Comparison of ENCODE assay signal across 8 cellular contexts in the genomic region with DNA sequence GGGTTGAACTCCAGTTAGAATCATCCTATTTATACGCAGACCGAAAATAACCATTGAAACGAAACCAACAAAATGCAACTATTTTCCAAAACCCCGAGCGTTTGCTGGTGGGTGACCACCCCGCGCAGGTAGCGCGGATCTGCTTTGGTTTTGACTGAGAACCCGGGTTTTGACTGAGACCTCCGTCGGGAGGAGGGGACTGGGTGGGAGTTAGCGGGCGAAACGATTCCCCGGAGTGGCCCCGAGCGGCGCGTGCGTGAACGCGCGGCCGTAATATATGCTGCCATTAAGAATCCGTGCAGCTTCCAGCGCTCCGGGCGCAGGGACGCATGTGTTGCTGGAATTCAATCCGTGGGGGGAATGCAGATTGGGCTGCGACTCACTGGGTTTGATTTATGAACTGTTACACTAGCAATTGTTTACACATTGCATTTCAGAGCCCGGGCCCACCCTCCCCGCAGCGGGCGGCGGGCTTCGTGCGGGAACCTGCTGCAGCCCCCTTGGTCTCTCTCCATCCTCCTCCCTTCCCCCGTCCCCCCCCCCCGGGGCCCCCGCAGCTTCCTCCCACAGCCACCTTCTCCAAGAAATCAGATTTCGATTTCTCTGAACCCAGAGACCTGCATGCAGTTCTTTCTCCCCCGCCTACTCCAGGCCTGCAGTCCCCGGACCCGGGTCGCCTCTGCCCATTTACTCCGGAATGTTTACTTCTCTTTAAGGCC. TPM values are rescaled to one million over a fixed set of nuclear protein-coding genes. Genes with fewer than 3 reads are reported as not detected.
A peak's percentile ranks its signal among the peaks of the same experiment; 100 is the strongest.
DNase-seq lines count a peak whose midpoint lies in the region; ATAC-seq, FAIRE-seq and TF ChIP-seq lines count a peak whose summit lies in the region.

No MANE protein-coding gene starts in this region.

- peak overlapping the region; percentile 64 for H3K9ac ChIP-seq in NT2/D1 (ENCODE audit: insufficient read length, low read depth)

- H3K27ac ChIP-seq in coronary artery: peak overlapping the region in 1 of 2 donors; percentile 51

- peak overlapping the region; percentile 71 for H3K4me3 Mint-ChIP-seq in activated CD4-positive, alpha-beta T cell treated with anti-CD3 and anti-CD28 coated beads for 36 hours
- peak overlapping the region; percentile 68 for H3K4me3 Mint-ChIP-seq in mesothelial cell of epicardium

- TF ChIP-seq CTCF in coronary artery (IDR thresholded peaks at IDR 0.05): no peak
- TF ChIP-seq CTCF in mesothelial cell of epicardium (IDR thresholded peaks at IDR 0.05; ENCODE audit: unreplicated experiment): no peak

- H3K36me3 ChIP-seq in NT2/D1 (ENCODE audit: insufficient read depth, insufficient read length, low read length): no peaks in the 10 kb centered on the region

- no peaks in the 10 kb centered on the region for H3K9me3 ChIP-seq in NT2/D1 (ENCODE audit: insufficient read depth, low read length)

- H3K27me3 Mint-ChIP-seq in activated CD4-positive, alpha-beta T cell treated with anti-CD3 and anti-CD28 coated beads for 36 hours: peaks cover 76% of the 10 kb centered on the region
- H3K27me3 Mint-ChIP-seq in mesothelial cell of epicardium (ENCODE audit: low read depth): peaks cover 100% of the 10 kb centered on the region

- H3K4me1 Mint-ChIP-seq in activated CD4-positive, alpha-beta T cell treated with anti-CD3 and anti-CD28 coated beads for 36 hours: peaks cover 51% of the 10 kb centered on the region
- peaks cover 31% of the 10 kb centered on the region for H3K4me1 Mint-ChIP-seq in mesothelial cell of epicardium

- POLR2A ChIA-PET in activated CD4-positive, alpha-beta T cell treated with anti-CD3 and anti-CD28 coated beads for 36 hours (lab: Charles Lee): no interaction called here

- peaks cover 98% of the 10 kb centered on the region for H3K27me3 ChIP-seq in NT2/D1 (ENCODE audit: insufficient read depth, insufficient read length)

- no peak for TF ChIP-seq POLR2A in GM12891 (IDR thresholded peaks at IDR 0.05; ENCODE audit: low read depth, low read length)

- ATAC-seq in activated CD4-positive, alpha-beta T cell treated with anti-CD3 and anti-CD28 coated beads for 36 hours: no peak

- H3K4me3 ChIP-seq in NT2/D1 (ENCODE audit: insufficient read length, low read depth) (peak overlapping the region; percentile 34), coronary artery (peak overlapping the region; percentile 73)

- peaks cover 5% of the 10 kb centered on the region for H3K36me3 Mint-ChIP-seq in activated CD4-positive, alpha-beta T cell treated with anti-CD3 and anti-CD28 coated beads for 36 hours (ENCODE audit: low read depth)
- peaks cover 4% of the 10 kb centered on the region for H3K36me3 Mint-ChIP-seq in mesothelial cell of epicardium

- H3K4me1 ChIP-seq in NT2/D1 (ENCODE audit: insufficient read depth, insufficient read length): peaks cover 7% of the 10 kb centered on the region

- H3K9me3 Mint-ChIP-seq in activated CD4-positive, alpha-beta T cell treated with anti-CD3 and anti-CD28 coated beads for 36 hours (ENCODE audit: low read depth): peaks cover 4% of the 10 kb centered on the region
- H3K9me3 Mint-ChIP-seq in mesothelial cell of epicardium: no peaks in the 10 kb centered on the region

- H3K27ac Mint-ChIP-seq in activated CD4-positive, alpha-beta T cell treated with anti-CD3 and anti-CD28 coated beads for 36 hours: no peak overlapping the region
- no peak overlapping the region for H3K27ac Mint-ChIP-seq in mesothelial cell of epicardium

- intact Hi-C loops in activated CD4-positive, alpha-beta T cell treated with anti-CD3 and anti-CD28 coated beads for 36 hours (cut with DNase I, micrococcal nuclease): loop anchor here (1.0 to 10.0 kb wide), 3 partner anchors 7 to 522 kb away; no protein-coding TSS in a partner anchor

- CTCF ChIA-PET in activated CD4-positive, alpha-beta T cell treated with anti-CD3 and anti-CD28 coated beads for 36 hours (lab: Charles Lee): interaction anchor here (1.9 kb wide), 1 partner anchor 11 kb away, joined by 10 read pairs; a partner anchor contains a TSS

- FAIRE-seq in GM12891 (lab: Jason Lieb, UNC): no peak

- peak; percentile 39 for DNase-seq in activated CD4-positive, alpha-beta T cell treated with anti-CD3 and anti-CD28 coated beads for 36 hours
- DNase-seq in activated CD4-positive, alpha-beta T cell treated with anti-CD3 and anti-CD28 coated beads for 1 hour: no peak
- no peak for DNase-seq in NT2/D1 (ENCODE audit: low read depth, low spot score)
- DNase-seq in coronary artery (ENCODE audit: low spot score): no peak
- peak in 1 of 2 experiments; percentile 59 for DNase-seq in mesothelial cell of epicardium (ENCODE audit: low spot score in 2 of 2, unreplicated experiment in 2 of 2)
- no peak for DNase-seq in putamen (ENCODE audit: low spot score)
- no peak for DNase-seq in SKM-1 (lab: John Stamatoyannopoulos, UW; ENCODE audit: unreplicated experiment)
- DNase-seq in GM12891 (ENCODE audit: insufficient read length, low spot score): no peak

TF ChIP-seq in GM12891, 5 proteins besides CTCF, POLR2A, EP300 and RAD21:
- TF ChIP-seq POLR2AphosphoS5 (IDR thresholded peaks at IDR 0.05; ENCODE audit: low read depth, low read length) (no peak), PAX5 (IDR thresholded peaks at IDR 0.05; ENCODE audit: insufficient read depth, low read length, severe bottlenecking) (no peak), TAF1 (IDR thresholded peaks at IDR 0.05; ENCODE audit: low read depth, low read length) (no peak), POU2F2 (IDR thresholded peaks at IDR 0.05; ENCODE audit: low read depth, low read length) (no peak), SPI1 (IDR thresholded peaks at IDR 0.05; ENCODE audit: low read depth, low read length) (no peak)

RNA-seq across cellular contexts. Expression of a gene that starts 9.9 kb away (rescaled TPM):
- total RNA-seq in activated CD4-positive, alpha-beta T cell treated with anti-CD3 and anti-CD28 coated beads for 36 hours: 1 to 10 TPM; 4.6 to 7.5 TPM
- not detected in 3 replicates for total RNA-seq in mesothelial cell of epicardium
- polyA plus RNA-seq in GM12891 (2012; ENCODE audit: low read depth, missing spikeins): 4.8 TPM
